26 cellular contexts compared by ENCODE assay signal in the genomic region with DNA sequence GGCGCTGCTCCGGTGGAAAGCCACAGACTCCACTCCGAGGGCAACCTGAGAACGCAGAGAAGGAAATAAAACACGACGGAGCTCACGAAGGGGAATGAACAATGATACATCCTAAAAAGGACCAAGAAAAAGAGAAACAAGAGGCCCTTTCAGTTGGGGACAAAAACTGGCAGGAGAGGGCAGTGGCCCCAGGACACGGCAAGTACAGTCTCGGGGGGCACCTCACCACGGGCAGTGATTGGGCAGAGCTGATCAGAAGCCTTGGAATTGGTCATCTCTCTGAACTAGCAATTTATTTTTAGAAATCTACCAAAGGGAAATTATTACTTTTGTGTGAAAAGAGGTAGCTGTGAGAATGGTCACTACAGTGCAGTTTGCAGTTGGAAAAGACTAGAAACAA.
"Had no signal": no experiment of that assay in that cellular context is flagged by ENCODE, and none has a peak within 500 bp of the region (broad histone marks: within the 10 kb centered on the region; RNA-seq: fewer than 3 reads in every experiment).

No MANE protein-coding gene starts in this region.

- DNase-seq: activated CD4-positive, alpha-beta T cell treated with anti-CD3 and anti-CD28 coated beads for 48 hours; activated CD4-positive, alpha-beta T cell treated with anti-CD3 and anti-CD28 coated beads, Interleukin-2, amount 50 U/mL, for 4 hours; activated CD4-positive, CD25-positive, alpha-beta regulatory T cell treated with anti-CD3 and anti-CD28 coated beads, Interleukin-2, amount 50 U/mL, for 72 hours; activated CD8-positive, alpha-beta memory T cell treated with anti-CD3 and anti-CD28 coated beads, Interleukin-2, amount 10 ng/mL, durations not matched to agents 7 days and 5 days; activated CD8-positive, alpha-beta T cell treated with anti-CD3 and anti-CD28 coated beads, Interleukin-2, amount 10 ng/mL, durations not matched to agents 7 days and 5 days; activated effector memory CD4-positive, alpha-beta T cell treated with anti-CD3 and anti-CD28 coated beads, Interleukin-2, amount 50 U/mL, for 16 hours; activated naive CD4-positive, alpha-beta T cell treated with Interleukin-2 at 50 U/mL for 16 hours; activated T-cell treated with anti-CD3 and anti-CD28 coated beads, Interleukin-2, amount 50 U/mL, for 4 hours; amygdala; cerebellar nuclear complex; KG1; MV-4-11; NCI-H1092 treated with DMSO at 0.1 percent for 48 hours; NCI-H1417 treated with DMSO at 0.1 percent for 48 hours; NCI-H2029; NCI-H2107; NCI-H226; NCI-H526; NCI-H774; RPMI8226; T-helper 1 cell had no signal

- H3K27ac Mint-ChIP-seq: activated CD8-positive, alpha-beta memory T cell treated with anti-CD3 and anti-CD28 coated beads, Interleukin-2, amount 10 ng/mL, durations not matched to agents 7 days and 5 days; activated CD8-positive, alpha-beta T cell treated with anti-CD3 and anti-CD28 coated beads, Interleukin-2, amount 10 ng/mL, durations not matched to agents 7 days and 5 days; activated naive CD8-positive, alpha-beta T cell; WTC11 had no signal

- H3K4me3 ChIP-seq: SK-N-MC had no signal

- ATAC-seq: activated CD8-positive, alpha-beta memory T cell treated with anti-CD3 and anti-CD28 coated beads, Interleukin-2, amount 10 ng/mL, durations not matched to agents 7 days and 5 days; activated CD8-positive, alpha-beta T cell treated with anti-CD3 and anti-CD28 coated beads, Interleukin-2, amount 10 ng/mL, durations not matched to agents 7 days and 5 days; activated T-cell treated with anti-CD3 and anti-CD28 coated beads, Interleukin-2, amount 50 U/mL, for 4 hours; Panc1; Right ventricle myocardium inferior; WTC11 had no signal

- H3K27me3 Mint-ChIP-seq: activated CD8-positive, alpha-beta memory T cell treated with anti-CD3 and anti-CD28 coated beads, Interleukin-2, amount 10 ng/mL, durations not matched to agents 7 days and 5 days; activated naive CD8-positive, alpha-beta T cell had no signal

- H3K4me3 Mint-ChIP-seq: activated CD8-positive, alpha-beta memory T cell treated with anti-CD3 and anti-CD28 coated beads, Interleukin-2, amount 10 ng/mL, durations not matched to agents 7 days and 5 days; activated CD8-positive, alpha-beta T cell treated with anti-CD3 and anti-CD28 coated beads, Interleukin-2, amount 10 ng/mL, durations not matched to agents 7 days and 5 days; activated naive CD8-positive, alpha-beta T cell; activated T-cell treated with anti-CD3 and anti-CD28 coated beads, Interleukin-2, amount 50 U/mL, for 4 hours; WTC11 had no signal

- H3K4me1 Mint-ChIP-seq: activated CD8-positive, alpha-beta memory T cell treated with anti-CD3 and anti-CD28 coated beads, Interleukin-2, amount 10 ng/mL, durations not matched to agents 7 days and 5 days; WTC11 had no signal

- H3K9me3 Mint-ChIP-seq: activated T-cell treated with anti-CD3 and anti-CD28 coated beads, Interleukin-2, amount 50 U/mL, for 4 hours had no signal

- H3K27ac ChIP-seq: SK-N-MC had no signal
